In the genomic region with DNA sequence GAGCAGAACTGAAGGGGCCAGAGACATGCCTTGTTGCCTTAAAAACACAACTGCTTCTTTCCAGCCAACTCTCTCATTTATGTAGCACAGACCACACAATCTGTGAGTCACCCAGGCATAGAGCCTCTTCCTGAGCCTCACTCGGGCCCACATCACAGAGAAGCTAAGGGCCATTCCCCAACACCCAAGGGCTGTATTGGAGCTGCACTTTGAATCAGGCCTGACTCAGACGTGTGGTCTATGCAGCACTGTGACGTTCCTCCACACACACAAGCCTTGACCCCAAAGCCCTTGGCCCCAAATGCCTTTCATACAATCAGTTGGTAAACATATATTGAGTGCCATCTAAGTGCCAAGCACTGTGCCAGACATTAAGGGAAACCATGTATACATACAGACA, we compare ENCODE assay signal across 8 cellular contexts.
DNase-seq lines count a peak whose midpoint lies in the region; ATAC-seq and TF ChIP-seq lines count a peak whose summit lies in the region.

No MANE protein-coding gene starts in this region.

- WGBS in hepatocyte (ENCODE audit: low lambda C conversion rate, missing lambda C conversion rate), result 76% methylated on average over 3 of the region's 3 CpGs

- POLR2A ChIA-PET in AG04450 (lab: Yijun Ruan, JAX), result no interaction called here

- no peaks in the 10 kb centered on the region for H3K36me3 ChIP-seq in hepatocyte (replicated peaks; ENCODE audit: insufficient read depth, low read depth)

- H3K27ac ChIP-seq in AG04450 (ENCODE audit: low read depth, low read length), result peak overlapping the region; percentile 41
- H3K27ac ChIP-seq in epithelial cell of prostate, result peak overlapping the region; percentile 54
- H3K27ac ChIP-seq in hepatocyte, result no peak overlapping the region

- DNase-seq in AG04450 (ENCODE audit: low read depth, low spot score) (peak; percentile 38), epithelial cell of prostate (ENCODE audit: low read depth, low spot score) (peak; percentile 56), hepatocyte (ENCODE audit: low spot score) (no peak), GF-D8 (lab: John Stamatoyannopoulos, UW) (no peak)

- ATAC-seq in GM19043 (IDR thresholded peaks at IDR 0.05; ENCODE audit: low read depth, unreplicated experiment), result peak; percentile 94
- peak; percentile 70 for ATAC-seq in HG03139 (IDR thresholded peaks at IDR 0.05; ENCODE audit: unreplicated experiment)
- ATAC-seq in HG02970 (IDR thresholded peaks at IDR 0.05; ENCODE audit: low FRiP score, unreplicated experiment), result no peak
- no peak for ATAC-seq in HG02588 (IDR thresholded peaks at IDR 0.05; ENCODE audit: unreplicated experiment)

- no peaks in the 10 kb centered on the region for H3K9me2 ChIP-seq in hepatocyte (replicated peaks; ENCODE audit: insufficient read depth)

- no peaks in the 10 kb centered on the region for H4K20me1 ChIP-seq in hepatocyte (ENCODE audit: insufficient read depth, poor library complexity, severe bottlenecking)

- CTCF ChIA-PET in AG04450 (lab: Charles Lee), result interaction anchor here (1.1 kb wide), 1 partner anchor 137 kb away, joined by 4 read pairs; no protein-coding TSS in a partner anchor

- H3K9me3 ChIP-seq in AG04450 (ENCODE audit: control insufficient read depth, insufficient read depth, low read length) (no peaks in the 10 kb centered on the region), hepatocyte (ENCODE audit: low read depth) (no peaks in the 10 kb centered on the region)

- H3K4me2 ChIP-seq in hepatocyte, result no peak overlapping the region

- H3K79me2 ChIP-seq in hepatocyte, result no peaks in the 10 kb centered on the region

- TF ChIP-seq CTCF in AG04450 (IDR thresholded peaks at IDR 0.05; ENCODE audit: low read depth, low read length) (no peak), hepatocyte (IDR thresholded peaks at IDR 0.05; ENCODE audit: poor library complexity) (no peak)

- H3K27me3 ChIP-seq in AG04450 (ENCODE audit: control insufficient read depth, insufficient read depth, low read length), result no peaks in the 10 kb centered on the region
- no peaks in the 10 kb centered on the region for H3K27me3 ChIP-seq in hepatocyte

- no peak overlapping the region for H3K4me3 ChIP-seq in AG04450 (ENCODE audit: low read depth, low read length)
- H3K4me3 ChIP-seq in hepatocyte, result no peak overlapping the region

- no peak overlapping the region for H2AFZ ChIP-seq in hepatocyte

- H3K4me1 ChIP-seq in hepatocyte (ENCODE audit: insufficient read depth), result no peaks in the 10 kb centered on the region

Comparison
In these comparisons a context has a peak if more than half of its experiments do, and no peak if none do; other contexts are left out.
1. DNase-seq: peak in AG04450 (single experiment) and epithelial cell of prostate (single experiment); none in hepatocyte (single experiment) and GF-D8 (single experiment).
2. ATAC-seq: peak in GM19043 (single experiment) and HG03139 (single experiment); none in HG02970 (single experiment) and HG02588 (single experiment).